18 cellular contexts compared by ENCODE assay signal in the genomic region with DNA sequence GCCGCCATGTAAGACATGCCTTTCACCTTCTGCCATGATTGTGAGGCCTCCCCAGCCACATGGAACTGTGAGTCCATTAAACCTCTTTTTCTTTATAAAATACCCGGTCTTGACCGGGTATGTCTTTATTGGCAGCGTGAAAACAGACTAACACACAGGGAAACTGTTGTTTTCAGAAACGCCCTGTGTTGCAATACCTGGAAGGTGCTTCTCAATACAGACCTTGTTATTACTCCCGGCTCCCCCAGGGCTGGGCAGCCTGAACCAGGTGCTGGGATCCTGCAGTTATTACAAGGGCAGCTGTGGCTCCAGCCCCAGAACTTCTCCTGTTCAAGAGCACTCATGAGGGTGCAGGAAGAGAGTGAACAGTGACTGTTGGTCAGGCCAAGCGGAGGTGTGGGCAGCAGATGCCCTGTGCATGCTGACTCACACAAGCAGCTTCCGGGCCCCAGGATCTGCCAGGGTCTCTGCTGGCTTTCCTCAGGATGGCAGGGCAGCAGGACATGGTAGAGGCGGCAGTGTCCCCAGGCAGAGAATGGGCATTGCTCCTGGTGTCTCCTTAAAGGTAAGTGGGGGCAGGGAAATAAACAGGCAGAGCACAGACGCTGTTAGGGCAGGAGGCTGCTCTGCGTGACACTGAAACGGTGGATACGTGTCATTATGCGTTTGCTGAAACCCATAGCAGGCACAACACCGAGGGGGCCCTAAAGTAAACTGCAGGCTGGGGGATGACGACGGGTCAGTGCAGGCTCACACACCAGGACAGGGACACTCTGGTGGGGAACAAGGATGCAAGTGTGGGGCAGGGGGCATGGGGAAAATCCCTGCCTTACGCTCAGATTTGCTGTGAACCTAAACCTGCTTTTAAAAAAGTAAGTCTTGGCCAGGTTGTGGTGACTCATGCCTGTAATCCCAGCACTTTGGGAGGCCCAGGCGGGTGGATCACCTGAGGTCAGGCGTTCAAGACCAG.
DNase-seq lines count a peak whose midpoint lies in the region; ATAC-seq and TF ChIP-seq lines count a peak whose summit lies in the region.
"Had no signal": no experiment of that assay in that cellular context is flagged by ENCODE, and none has a peak within 500 bp of the region (broad histone marks: within the 10 kb centered on the region; RNA-seq: fewer than 3 reads in every experiment).

No MANE protein-coding gene starts in this region.

- 90 to 95% (median 94%) methylated on average over 20 of the region's 20 CpGs for WGBS in spleen, 5 donors

- TF ChIP-seq POLR2A in NB4 (IDR thresholded peaks at IDR 0.05; ENCODE audit: extremely low read depth, insufficient read length): no peak
- TF ChIP-seq POLR2A in spleen (IDR thresholded peaks at IDR 0.05): no peak

- peaks cover 0 to 4% (median 0%) of the 10 kb centered on the region in 6 donors for H3K36me3 ChIP-seq in spleen

- H3K27ac ChIP-seq in spleen: peak overlapping the region in 3 of 8 donors; percentile 55 to 75 (median 74)
- H3K27ac ChIP-seq: 22Rv1, HL-60, PC-9 had no signal

- no peak for ATAC-seq in HG02885 (IDR thresholded peaks at IDR 0.05; ENCODE audit: poor library complexity, unreplicated experiment)
- ATAC-seq: GM23338, SK-N-SH treated with all-trans-retinoic acid at 6 μM for 48 hours had no signal

- TF ChIP-seq CTCF in NB4 (IDR thresholded peaks at IDR 0.05; ENCODE audit: low read depth, low read length) (no peak), spleen (IDR thresholded peaks at IDR 0.05 in 8 of 11, conservative IDR thresholded peaks at IDR 0.05 in 3 of 11) (no peak)

- peaks cover 0 to 4% (median 0%) of the 10 kb centered on the region in 8 donors for H3K9me3 ChIP-seq in spleen

- intact Hi-C loops in head of caudate nucleus (cut with DNase I) (loop anchor here (5.0 kb wide), 1 partner anchor 56 kb away; no protein-coding TSS in a partner anchor), spleen (cut with DNase I; ENCODE audit: low total_unique reads) (no loop called here)

- peak overlapping the region; percentile 9 for H3K4me3 ChIP-seq in NB4 (ENCODE audit: low read depth, low read length)
- H3K4me3 ChIP-seq in spleen: no peak overlapping the region
- H3K4me3 ChIP-seq: GM23338, PC-9 had no signal

- DNase-seq in activated CD8-positive, alpha-beta memory T cell treated with anti-CD3 and anti-CD28 coated beads, Interleukin-2, amount 50 U/mL, for 4 hours: peak; percentile 9
- DNase-seq in activated CD8-positive, alpha-beta memory T cell treated with anti-CD3 and anti-CD28 coated beads for 24 hours: no peak
- DNase-seq in NB4 (ENCODE audit: low read depth): peak; percentile 66
- peak in 24 of 42 donors; percentile 0 to 28 (median 8) for DNase-seq in head of caudate nucleus
- DNase-seq in spleen: peak; percentile 52
- no peak for DNase-seq in DMS 273 treated with DMSO at 0.1 percent for 48 hours (lab: John Stamatoyannopoulos, UW)
- no peak for DNase-seq in NK-92 (lab: John Stamatoyannopoulos, UW; ENCODE audit: unreplicated experiment)
- DNase-seq: activated CD4-positive, alpha-beta T cell treated with anti-CD3 and anti-CD28 coated beads for 4 hours; KBM-7; NCI-H1105 treated with DMSO at 0.1 percent for 48 hours; PC-9; stimulated activated CD4-positive, alpha-beta T cell treated with anti-CD3 and anti-CD28 coated beads, Interleukin-4, amount 100 ng/mL, for 1 hour; T1000 had no signal

- H3K4me1 ChIP-seq in spleen: peaks cover 0 to 18% (median 5%) of the 10 kb centered on the region in 6 donors

- H3K27me3 ChIP-seq in spleen (replicated peaks in 1 of 7): peaks cover 0 to 4% (median 0%) of the 10 kb centered on the region in 7 donors

Comparison
In these comparisons a context has a peak if more than half of its experiments do, and no peak if none do; other contexts are left out.
1. DNase-seq: peak in activated CD8-positive, alpha-beta memory T cell treated with anti-CD3 and anti-CD28 coated beads, Interleukin-2, amount 50 U/mL, for 4 hours (single experiment), NB4 (single experiment), head of caudate nucleus (24 of 42) and spleen (single experiment); none in activated CD8-positive, alpha-beta memory T cell treated with anti-CD3 and anti-CD28 coated beads for 24 hours (single experiment), DMS 273 treated with DMSO at 0.1 percent for 48 hours (single experiment) and NK-92 (single experiment).